Comparison of ENCODE assay signal across 14 cellular contexts in genomic region chr1:119773711-119774241, GRCh38. TPM values are rescaled to one million over a fixed set of nuclear protein-coding genes. Genes with fewer than 3 reads are reported as not detected.
DNase-seq lines count a peak whose midpoint lies in the region; TF ChIP-seq lines count a peak whose summit lies in the region.
"Had no signal": no experiment of that assay in that cellular context is flagged by ENCODE, and none has a peak within 500 bp of the region (broad histone marks: within the 10 kb centered on the region; RNA-seq: fewer than 3 reads in every experiment).

No MANE protein-coding gene starts in this region.

- CTCF ChIA-PET in HEK293T (lab: Yijun Ruan, JAX), result no interaction called here

- H3K4me1 ChIP-seq in fibroblast of lung (ENCODE audit: control insufficient read depth, extremely low read depth, insufficient read depth, low read length), result peaks cover 2% of the 10 kb centered on the region
- H3K4me1 ChIP-seq in uterus, result no peaks in the 10 kb centered on the region
- H3K4me1 ChIP-seq: adrenal gland had no signal

- H3K36me3 ChIP-seq in fibroblast of lung (ENCODE audit: control insufficient read depth, insufficient read depth, low read length), result no peaks in the 10 kb centered on the region
- no peaks in the 10 kb centered on the region for H3K36me3 ChIP-seq in uterus
- H3K36me3 ChIP-seq: adrenal gland had no signal

- H2AFZ ChIP-seq in fibroblast of lung (ENCODE audit: low read length), result no peak overlapping the region

- TF ChIP-seq CTCF in fibroblast of lung (conservative IDR thresholded peaks at IDR 0.05 in 1 of 2, IDR thresholded peaks at IDR 0.05 in 1 of 2; ENCODE audit: low read depth in 1 of 2, low read length in 2 of 2) (no peak), nephron (IDR thresholded peaks at IDR 0.05; ENCODE audit: unreplicated experiment in 3 of 3) (no peak), uterus (IDR thresholded peaks at IDR 0.05) (no peak), chondrocyte (IDR thresholded peaks at IDR 0.05) (no peak)

- H3K27me3 Mint-ChIP-seq in nephron (ENCODE audit: low read depth) (no peaks in the 10 kb centered on the region), chondrocyte (ENCODE audit: low read depth) (no peaks in the 10 kb centered on the region)

- intact Hi-C loops in uterus (cut with DNase I; ENCODE audit: low total_unique reads), result no loop called here

- peak overlapping the region in 2 of 3 experiments; percentile 1 to 5 for H3K4me3 Mint-ChIP-seq in nephron
- no peak overlapping the region for H3K4me3 Mint-ChIP-seq in chondrocyte (ENCODE audit: unreplicated experiment)
- H3K4me3 Mint-ChIP-seq: IgD-negative memory B cell had no signal

- H3K4me3 ChIP-seq in fibroblast of lung (replicated peaks in 1 of 4; ENCODE audit: control extremely low read depth in 1 of 4, insufficient read depth in 1 of 4, low read depth in 3 of 4, low read length in 4 of 4) (peak overlapping the region in 1 of 4 experiments; percentile 10), uterus (no peak overlapping the region)
- H3K4me3 ChIP-seq: adrenal gland had no signal

- no peaks in the 10 kb centered on the region for H3K36me3 Mint-ChIP-seq in nephron (ENCODE audit: low read depth)
- H3K36me3 Mint-ChIP-seq in chondrocyte (ENCODE audit: low read depth), result no peaks in the 10 kb centered on the region
- H3K36me3 Mint-ChIP-seq: IgD-negative memory B cell had no signal

- H3K9me3 ChIP-seq in fibroblast of lung (ENCODE audit: control insufficient read depth, insufficient read depth, low read depth, low read length) (no peaks in the 10 kb centered on the region), uterus (no peaks in the 10 kb centered on the region)
- H3K9me3 ChIP-seq: adrenal gland had no signal

- DNase-seq in ELF-1 (ENCODE audit: low read depth, low spot score), result peak; percentile 87
- DNase-seq in NCI-H510A treated with DMSO at 0.1 percent for 48 hours (lab: John Stamatoyannopoulos, UW), result peak; percentile 88
- DNase-seq in fibroblast of lung (ENCODE audit: low read depth in 2 of 2), result peak; percentile 34 to 86
- no peak for DNase-seq in uterus
- no peak for DNase-seq in chondrocyte (ENCODE audit: low spot score)
- no peak for DNase-seq in effector CD4-positive, alpha-beta T cell
- no peak for DNase-seq in HEK293T (ENCODE audit: extremely low spot score)
- DNase-seq: activated CD4-positive, alpha-beta T cell treated with anti-CD3 and anti-CD28 coated beads for 4 hours; adrenal gland; DND-41; foreskin melanocyte had no signal

- H3K27ac ChIP-seq in fibroblast of lung (ENCODE audit: insufficient read depth, low read length) (no peak overlapping the region), uterus (no peak overlapping the region)
- H3K27ac ChIP-seq: adrenal gland had no signal

- H4K20me1 ChIP-seq in fibroblast of lung (ENCODE audit: control insufficient read depth, extremely low read depth, insufficient read depth, low read length), result no peaks in the 10 kb centered on the region

- H3K4me1 Mint-ChIP-seq in nephron (peaks cover 27% of the 10 kb centered on the region), chondrocyte (ENCODE audit: low read depth) (peaks cover 5% of the 10 kb centered on the region)
- H3K4me1 Mint-ChIP-seq: IgD-negative memory B cell had no signal

- H3K9ac ChIP-seq in fibroblast of lung (ENCODE audit: insufficient read depth, low read length), result no peak overlapping the region

- TF ChIP-seq POLR2A in uterus (IDR thresholded peaks at IDR 0.05), result no peak

- POLR2A ChIA-PET in HEK293T (lab: Yijun Ruan, JAX), result interaction anchor here (1.1 kb wide), 1 partner anchor 62 kb away, joined by 4 read pairs; the partner anchor contains the start of gene PHGDH

- no peak overlapping the region for H3K4me2 ChIP-seq in fibroblast of lung (ENCODE audit: extremely low read depth, insufficient read depth, low read length)

- H3K27ac Mint-ChIP-seq in nephron (peak overlapping the region; percentile 77 to 92 (median 79)), chondrocyte (ENCODE audit: unreplicated experiment) (no peak overlapping the region)
- H3K27ac Mint-ChIP-seq: IgD-negative memory B cell had no signal

- H3K27me3 ChIP-seq in fibroblast of lung (ENCODE audit: control insufficient read depth, insufficient read depth, low read length) (peaks cover 8% of the 10 kb centered on the region), uterus (no peaks in the 10 kb centered on the region)

- H3K9me3 Mint-ChIP-seq in nephron, result no peaks in the 10 kb centered on the region
- no peaks in the 10 kb centered on the region for H3K9me3 Mint-ChIP-seq in chondrocyte (ENCODE audit: low read depth)
- H3K9me3 Mint-ChIP-seq: IgD-negative memory B cell had no signal

- H3K79me2 ChIP-seq in fibroblast of lung (ENCODE audit: control insufficient read depth, insufficient read depth, low read length), result no peaks in the 10 kb centered on the region

TF ChIP-seq in HEK293T, 16 proteins besides CTCF, POLR2A, EP300 and RAD21:
- TF ChIP-seq NFRKB (IDR thresholded peaks at IDR 0.05) (no peak), TARDBP (IDR thresholded peaks at IDR 0.05) (no peak)

RNA-seq across cellular contexts. Expression of gene HMGCS2, which starts 5.1 kb away (rescaled TPM):
- total RNA-seq in fibroblast of lung (not detected in 2 replicates), uterus (under 1 TPM in 1 of 4 donors, not detected in 3; 0.29 TPM), chondrocyte (not detected in 3 replicates)
- polyA plus RNA-seq in fibroblast of lung, result not detected in 2 replicates
- not detected in 2 replicates for polyA plus RNA-seq in fibroblast of lung (2012)
- polyA minus RNA-seq in fibroblast of lung (ENCODE audit: low replicate concordance), result not detected in 2 replicates
- polyA plus RNA-seq: IgD-negative memory B cell, neural cell had no signal

RNA-seq across cellular contexts. Expression of gene REG4, which starts 37.5 kb away (rescaled TPM):
- total RNA-seq in fibroblast of lung (not detected in 2 replicates), uterus (not detected), chondrocyte (not detected in 3 replicates)
- not detected in 2 replicates for polyA plus RNA-seq in fibroblast of lung
- polyA plus RNA-seq in fibroblast of lung (2012), result not detected in 2 replicates
- polyA minus RNA-seq in fibroblast of lung (ENCODE audit: low replicate concordance), result 0.47 TPM in 1 of 2 replicates, not detected in the other
- total RNA-seq: adrenal gland had no signal
- polyA plus RNA-seq: adrenal gland, IgD-negative memory B cell, neural cell had no signal

Comparison
In these comparisons a context has a peak if more than half of its experiments do, and no peak if none do; other contexts are left out.
1. DNase-seq: peak in ELF-1 (single experiment), NCI-H510A treated with DMSO at 0.1 percent for 48 hours (single experiment) and fibroblast of lung (2 of 2); none in uterus (0 of 2), chondrocyte (single experiment), effector CD4-positive, alpha-beta T cell (single experiment) and HEK293T (single experiment).